In genomic region chr7:53743697-53744096, GRCh38 we compare ENCODE assay signal across 15 cellular contexts.
"Had no signal": no experiment of that assay in that cellular context is flagged by ENCODE, and none has a peak within 500 bp of the region (broad histone marks: within the 10 kb centered on the region; RNA-seq: fewer than 3 reads in every experiment).

No MANE protein-coding gene starts in this region.

- H3K4me1 ChIP-seq: esophagus muscularis mucosa, gastroesophageal sphincter, pancreas, uterus had no signal

- H3K4me2 ChIP-seq: smooth muscle cell had no signal

- DNase-seq: kidney glomerular epithelial cell; mucosa of descending colon; naive thymus-derived CD8-positive, alpha-beta T cell; occipital lobe; pancreas; stimulated activated CD4-positive, alpha-beta T cell treated with anti-CD3 and anti-CD28 coated beads, Interleukin-2, amount 100 ng/mL, for 48 hours; stimulated activated naive CD4-positive, alpha-beta T cell treated with Interleukin-2 at 50 U/mL for 16 hours; uterus had no signal

- H3K36me3 ChIP-seq: esophagus muscularis mucosa, gastroesophageal sphincter, pancreas, uterus had no signal

- ATAC-seq: gastroesophageal sphincter; mucosa of descending colon; naive thymus-derived CD8-positive, alpha-beta T cell; pancreas; right cardiac atrium had no signal

- H3K4me3 Mint-ChIP-seq: dendritic cell treated with granulocyte-macrophage colony-stimulating factor and Interleukin-4, amounts not matched to agents 40 ng/mL and 50 ng/mL, for 4 days; naive thymus-derived CD8-positive, alpha-beta T cell; type B pancreatic cell had no signal

- H3K27me3 ChIP-seq: esophagus muscularis mucosa, gastroesophageal sphincter, pancreas, uterus had no signal

- H3K27ac ChIP-seq: esophagus muscularis mucosa, gastroesophageal sphincter, pancreas, uterus had no signal

- H3K27ac Mint-ChIP-seq: dendritic cell treated with granulocyte-macrophage colony-stimulating factor and Interleukin-4, amounts not matched to agents 40 ng/mL and 50 ng/mL, for 4 days; naive thymus-derived CD8-positive, alpha-beta T cell; progenitor cell of endocrine pancreas; type B pancreatic cell had no signal

- H3K4me1 Mint-ChIP-seq: naive thymus-derived CD8-positive, alpha-beta T cell had no signal

- H3K27me3 Mint-ChIP-seq: dendritic cell treated with granulocyte-macrophage colony-stimulating factor and Interleukin-4, amounts not matched to agents 40 ng/mL and 50 ng/mL, for 4 days; naive thymus-derived CD8-positive, alpha-beta T cell; progenitor cell of endocrine pancreas; type B pancreatic cell had no signal

- H3K36me3 Mint-ChIP-seq: type B pancreatic cell had no signal

- H3K9me3 ChIP-seq: pancreas, uterus had no signal

- H3K9me3 Mint-ChIP-seq: type B pancreatic cell had no signal

- H3K4me3 ChIP-seq: esophagus muscularis mucosa, gastroesophageal sphincter, mucosa of descending colon, pancreas, smooth muscle cell, uterus had no signal
